8 cellular contexts compared by ENCODE assay signal in the genomic region with DNA sequence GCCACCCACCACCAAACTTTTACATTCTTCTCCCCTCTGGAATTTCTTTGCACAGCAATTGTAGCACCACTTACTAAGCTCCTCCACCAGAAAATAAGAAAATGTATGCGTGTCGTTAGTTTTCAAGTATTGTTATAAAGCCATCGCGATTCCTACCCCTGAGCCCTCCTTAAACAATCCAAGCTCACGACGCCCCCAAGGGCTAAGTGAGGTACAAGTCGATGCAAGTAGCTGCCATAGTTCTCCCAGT. TPM values are rescaled to one million over a fixed set of nuclear protein-coding genes. Genes with fewer than 3 reads are reported as not detected.
DNase-seq lines count a peak whose midpoint lies in the region; ATAC-seq, FAIRE-seq and TF ChIP-seq lines count a peak whose summit lies in the region.

No MANE protein-coding gene starts in this region.

- peak; percentile 5; the same call in 2 of the 3 replicates for ATAC-seq in HepG2

- WGBS in HepG2 (ENCODE audit: low lambda C conversion rate), result under 1% methylated on average over 7 of the region's 7 CpGs
- WGBS in transverse colon (ENCODE audit: low coverage in 1 of 2), 2 donors, result 5 to 13% methylated on average over 4 to 7 of the region's 7 CpGs

- POLR2A ChIA-PET in HepG2 (lab: Yijun Ruan, JAX), result interaction anchor here (1.4 to 7.4 kb wide), 5 partner anchors 14 to 68 kb away, joined by 4 to 98 read pairs (median 8); a partner anchor contains a TSS

- CTCF ChIA-PET in HepG2 (lab: Yijun Ruan, JAX; ENCODE audit: low intra/inter-chr PET ratio, low total read pairs), result interaction anchor here (1.6 to 1.8 kb wide), 2 partner anchors 13 to 55 kb away, joined by 6 read pairs; no protein-coding TSS in a partner anchor

- TF ChIP-seq CTCF in HepG2 (CRISPR knock-in tag; IDR thresholded peaks at IDR 0.05) (peak; percentile 16; the same call in 1 of the 2 replicates), transverse colon (IDR thresholded peaks at IDR 0.05) (peak in 1 of 5 experiments; percentile 20)

- peaks cover 40% of the 10 kb centered on the region for H3K79me2 ChIP-seq in HepG2 (ENCODE audit: insufficient read depth, low read length)

- H3K4me2 ChIP-seq in HepG2 (ENCODE audit: low read depth, low read length), result peak overlapping the region; percentile 81

- H4K20me1 ChIP-seq in HepG2 (ENCODE audit: insufficient read depth, low read length), result no peaks in the 10 kb centered on the region

- TF ChIP-seq EP300 in HepG2 (IDR thresholded peaks at IDR 0.05; ENCODE audit: low read depth in 2 of 2, low read length in 2 of 2) (no peak), HepG2 (CRISPR knock-in tag; IDR thresholded peaks at IDR 0.05; ENCODE audit: borderline replicate concordance) (no peak), transverse colon (IDR thresholded peaks at IDR 0.05; ENCODE audit: low read depth) (no peak)

- H3K9me3 ChIP-seq in HepG2 (ENCODE audit: low read length) (no peaks in the 10 kb centered on the region), transverse colon (no peaks in the 10 kb centered on the region)

- in situ Hi-C loops in HepG2 (cut with HindIII; ENCODE audit: extremely low pct_ligation_motif_present, low pct_unique_long_range_greater_than_20kb), result loop anchor here (5.0 kb wide), 1 partner anchor 41 kb away; a partner anchor contains a TSS
- in situ Hi-C loops in transverse colon (cut with MboI; ENCODE audit: low pct_ligation_motif_present in 1 of 4, low pct_unique_long_range_greater_than_20kb in 1 of 4, low sequenced_read_pairs in 3 of 4), result no loop called here

- no peak for TF ChIP-seq RAD21 in HepG2 (CRISPR knock-in tag; IDR thresholded peaks at IDR 0.05)

- H3K36me3 ChIP-seq in HepG2 (replicated peaks in 1 of 2; ENCODE audit: control insufficient read depth in 1 of 2, insufficient read depth in 2 of 2, low read length in 2 of 2) (no peaks in the 10 kb centered on the region), transverse colon (no peaks in the 10 kb centered on the region)

- TF ChIP-seq POLR2A in HepG2 (IDR thresholded peaks at IDR 0.05; ENCODE audit: insufficient read depth in 1 of 2, low read depth in 2 of 2, low read length in 2 of 2) (no peak), transverse colon (IDR thresholded peaks at IDR 0.05) (no peak)

- BruUV-seq in HepG2 (replicated peaks; lab: Mats Ljungman, UMichigan), result no TSS peak

- H3K27ac ChIP-seq in HepG2 (ENCODE audit: extremely low read length, insufficient read depth, low read length) (peak overlapping the region; percentile 71), transverse colon (peak overlapping the region; percentile 98 to 99 (median 98))

- H3K27me3 ChIP-seq in HepG2 (ENCODE audit: control insufficient read depth in 1 of 2, insufficient read depth in 2 of 2, low read length in 2 of 2) (no peaks in the 10 kb centered on the region), transverse colon (no peaks in the 10 kb centered on the region)

- no peak overlapping the region for H2AFZ ChIP-seq in HepG2 (ENCODE audit: low read length)

- intact Hi-C loops in HepG2 (cut with micrococcal nuclease; ENCODE audit: unreplicated experiment) (loop anchor here (1.0 to 2.0 kb wide), 2 partner anchors 41 to 54 kb away; a partner anchor contains a TSS), transverse colon (cut with DNase I; ENCODE audit: low total_unique reads) (no loop called here)

- peak overlapping the region; percentile 98 for H3K9ac ChIP-seq in HepG2 (ENCODE audit: insufficient read depth, low read depth, low read length)

- DNase-seq in Daoy (ENCODE audit: low read depth) (peak; percentile 54), M059J (ENCODE audit: low read depth) (peak; percentile 66), astrocyte of the hippocampus (ENCODE audit: low read depth, low spot score) (peak; percentile 57), HepG2 (ENCODE audit: low spot score) (no peak), transverse colon (no peak), epidermal melanocyte (ENCODE audit: insufficient read length, low spot score) (no peak), NK-92 (lab: John Stamatoyannopoulos, UW; ENCODE audit: unreplicated experiment) (no peak), AG08396 (ENCODE audit: low spot score) (no peak)

- H3K4me1 ChIP-seq in HepG2 (ENCODE audit: insufficient read depth, low read length), result peaks cover 65% of the 10 kb centered on the region
- H3K4me1 ChIP-seq in transverse colon, result peaks cover 12 to 72% (median 55%) of the 10 kb centered on the region in 4 donors

- H3K4me3 ChIP-seq in HepG2 (replicated peaks in 1 of 3; ENCODE audit: insufficient read depth in 1 of 3, low read depth in 2 of 3, low read length in 3 of 3) (peak overlapping the region; percentile 65 to 87 (median 82)), transverse colon (peak overlapping the region; percentile 82 to 98 (median 88))

- FAIRE-seq in HepG2 (lab: Jason Lieb, UNC), result no peak

RNA-seq across cellular contexts. Expression of a gene that starts 1.3 kb away (rescaled TPM):
- 12.7 and 13.8 TPM in 2 replicates for total RNA-seq in Daoy (2014; rRNA removed; shearing (Covaris generic))
- 6.7 and 10.0 TPM in 2 replicates for total RNA-seq in M059J (2014; rRNA removed; shearing (Covaris generic))
- total RNA-seq in HepG2 (2016; rRNA removed; fragmentation: Illumina TruSeq; extraction: Trizol) (10.1 and 14.1 TPM in 2 replicates), transverse colon (10 to 100 TPM; 46.4 to 72.2 (median 54.6) TPM)
- total RNA-seq in HepG2 (2016; cell fraction: cytosol; rRNA removed; fragmentation: Illumina TruSeq; extraction: Trizol; ENCODE audit: low read depth), result 2.9 and 3.3 TPM in 2 replicates
- total RNA-seq in HepG2 (2016; cell fraction: insoluble cytoplasmic fraction; rRNA removed; fragmentation: Illumina TruSeq; extraction: Trizol), result 9.8 and 14.0 TPM in 2 replicates
- total RNA-seq in HepG2 (2016; cell fraction: membrane; rRNA removed; fragmentation: Illumina TruSeq; extraction: Trizol), result 10.0 and 10.9 TPM in 2 replicates
- total RNA-seq in HepG2 (2016; cell fraction: nucleus; rRNA removed; fragmentation: Illumina TruSeq; extraction: Trizol), result 8.0 and 9.6 TPM in 2 replicates
- 6.3 and 7.2 TPM in 2 replicates for polyA plus RNA-seq in HepG2 (2011; rRNA removed)
- 6.8 and 7.1 TPM in 2 replicates for polyA plus RNA-seq in HepG2 (2011; cell fraction: cytosol; rRNA removed)
- polyA plus RNA-seq in HepG2 (2011; cell fraction: nucleus; rRNA removed), result 4.3 and 4.5 TPM in 2 replicates
- 7.3 TPM in 2 replicates for polyA plus RNA-seq in HepG2 (2012)
- polyA plus RNA-seq in HepG2 (2016; cell fraction: cytosol; fragmentation: Illumina TruSeq; extraction: Trizol; ENCODE audit: low read depth), result 2.3 and 2.6 TPM in 2 replicates
- 10.6 and 11.0 TPM in 2 replicates for polyA plus RNA-seq in HepG2 (2016; cell fraction: insoluble cytoplasmic fraction; fragmentation: Illumina TruSeq; extraction: Trizol; ENCODE audit: low read depth)
- 5.8 TPM in 2 replicates for polyA plus RNA-seq in HepG2 (2016; cell fraction: membrane; fragmentation: Illumina TruSeq; extraction: Trizol; ENCODE audit: low read depth)
- polyA plus RNA-seq in HepG2 (2016; cell fraction: nucleus; fragmentation: Illumina TruSeq; extraction: Trizol; ENCODE audit: insufficient read depth, low read depth), result 6.0 and 9.1 TPM in 2 replicates
- 7.4 and 20.0 TPM in 2 replicates for polyA minus RNA-seq in HepG2 (2011; rRNA and poly(A)+ RNA removed; ENCODE audit: low replicate concordance)
- polyA minus RNA-seq in HepG2 (2011; cell fraction: cytosol; rRNA and poly(A)+ RNA removed), result 5.0 and 6.0 TPM in 2 replicates
- polyA minus RNA-seq in HepG2 (2011; cell fraction: nucleus; rRNA and poly(A)+ RNA removed), result 6.0 and 11.5 TPM in 2 replicates

RNA-seq across cellular contexts. Expression of a gene that starts 14.2 kb away (rescaled TPM):
- 1.3 and 2.2 TPM in 2 replicates for total RNA-seq in Daoy (2014; rRNA removed; shearing (Covaris generic))
- total RNA-seq in M059J (2014; rRNA removed; shearing (Covaris generic)), result 1.1 and 2.9 TPM in 2 replicates
- total RNA-seq in HepG2 (2016; rRNA removed; fragmentation: Illumina TruSeq; extraction: Trizol) (1.3 and 2.3 TPM in 2 replicates), transverse colon (10 to 100 TPM in 2 of 4 donors, 1 to 10 TPM in 2; 5.8 to 15.7 (median 10.3) TPM)
- 0.53 and 0.71 TPM in 2 replicates for total RNA-seq in HepG2 (2016; cell fraction: cytosol; rRNA removed; fragmentation: Illumina TruSeq; extraction: Trizol; ENCODE audit: low read depth)
- total RNA-seq in HepG2 (2016; cell fraction: insoluble cytoplasmic fraction; rRNA removed; fragmentation: Illumina TruSeq; extraction: Trizol), result 1.4 and 2.4 TPM in 2 replicates
- total RNA-seq in HepG2 (2016; cell fraction: membrane; rRNA removed; fragmentation: Illumina TruSeq; extraction: Trizol), result 1.2 and 1.3 TPM in 2 replicates
- total RNA-seq in HepG2 (2016; cell fraction: nucleus; rRNA removed; fragmentation: Illumina TruSeq; extraction: Trizol), result 2.1 and 2.5 TPM in 2 replicates
- 1.7 TPM in 2 replicates for polyA plus RNA-seq in HepG2 (2011; rRNA removed)
- polyA plus RNA-seq in HepG2 (2011; cell fraction: cytosol; rRNA removed), result 1.2 and 1.6 TPM in 2 replicates
- 1.4 and 1.8 TPM in 2 replicates for polyA plus RNA-seq in HepG2 (2011; cell fraction: nucleus; rRNA removed)
- 1.6 TPM in 2 replicates for polyA plus RNA-seq in HepG2 (2012)
- polyA plus RNA-seq in HepG2 (2016; cell fraction: cytosol; fragmentation: Illumina TruSeq; extraction: Trizol; ENCODE audit: low read depth), result 0.20 and 0.28 TPM in 2 replicates
- 1.5 and 2.1 TPM in 2 replicates for polyA plus RNA-seq in HepG2 (2016; cell fraction: insoluble cytoplasmic fraction; fragmentation: Illumina TruSeq; extraction: Trizol; ENCODE audit: low read depth)
- polyA plus RNA-seq in HepG2 (2016; cell fraction: membrane; fragmentation: Illumina TruSeq; extraction: Trizol; ENCODE audit: low read depth), result 0.54 and 0.77 TPM in 2 replicates
- polyA plus RNA-seq in HepG2 (2016; cell fraction: nucleus; fragmentation: Illumina TruSeq; extraction: Trizol; ENCODE audit: insufficient read depth, low read depth), result 0.97 and 2.2 TPM in 2 replicates
- 1.8 and 4.0 TPM in 2 replicates for polyA minus RNA-seq in HepG2 (2011; rRNA and poly(A)+ RNA removed; ENCODE audit: low replicate concordance)
- 2.5 and 2.7 TPM in 2 replicates for polyA minus RNA-seq in HepG2 (2011; cell fraction: cytosol; rRNA and poly(A)+ RNA removed)
- polyA minus RNA-seq in HepG2 (2011; cell fraction: nucleus; rRNA and poly(A)+ RNA removed), result 4.5 and 7.1 TPM in 2 replicates

RNA-seq across cellular contexts. Expression of a gene that starts 40.8 kb away (rescaled TPM):
- total RNA-seq in Daoy (2014; rRNA removed; shearing (Covaris generic)), result 9.8 and 11.4 TPM in 2 replicates
- 12.4 and 12.7 TPM in 2 replicates for total RNA-seq in M059J (2014; rRNA removed; shearing (Covaris generic))
- total RNA-seq in HepG2 (2016; rRNA removed; fragmentation: Illumina TruSeq; extraction: Trizol) (10.0 and 15.6 TPM in 2 replicates), transverse colon (1 to 10 TPM; 4.5 to 8.4 (median 7.4) TPM)
- 2.8 and 5.8 TPM in 2 replicates for total RNA-seq in HepG2 (2016; cell fraction: cytosol; rRNA removed; fragmentation: Illumina TruSeq; extraction: Trizol; ENCODE audit: low read depth)
- 9.8 and 13.9 TPM in 2 replicates for total RNA-seq in HepG2 (2016; cell fraction: insoluble cytoplasmic fraction; rRNA removed; fragmentation: Illumina TruSeq; extraction: Trizol)
- total RNA-seq in HepG2 (2016; cell fraction: membrane; rRNA removed; fragmentation: Illumina TruSeq; extraction: Trizol), result 3.2 and 4.3 TPM in 2 replicates
- total RNA-seq in HepG2 (2016; cell fraction: nucleus; rRNA removed; fragmentation: Illumina TruSeq; extraction: Trizol), result 7.9 and 8.8 TPM in 2 replicates
- polyA plus RNA-seq in HepG2 (2011; rRNA removed), result 4.3 and 7.6 TPM in 2 replicates
- 4.0 and 4.3 TPM in 2 replicates for polyA plus RNA-seq in HepG2 (2011; cell fraction: cytosol; rRNA removed)
- polyA plus RNA-seq in HepG2 (2011; cell fraction: nucleus; rRNA removed), result 5.0 and 5.6 TPM in 2 replicates
- polyA plus RNA-seq in HepG2 (2012), result 3.6 and 5.3 TPM in 2 replicates
- polyA plus RNA-seq in HepG2 (2016; cell fraction: cytosol; fragmentation: Illumina TruSeq; extraction: Trizol; ENCODE audit: low read depth), result 0.28 and 0.32 TPM in 2 replicates
- polyA plus RNA-seq in HepG2 (2016; cell fraction: insoluble cytoplasmic fraction; fragmentation: Illumina TruSeq; extraction: Trizol; ENCODE audit: low read depth), result 9.9 and 10.1 TPM in 2 replicates
- polyA plus RNA-seq in HepG2 (2016; cell fraction: membrane; fragmentation: Illumina TruSeq; extraction: Trizol; ENCODE audit: low read depth), result 0.65 and 0.99 TPM in 2 replicates
- polyA plus RNA-seq in HepG2 (2016; cell fraction: nucleus; fragmentation: Illumina TruSeq; extraction: Trizol; ENCODE audit: insufficient read depth, low read depth), result 9.3 and 11.2 TPM in 2 replicates
- 4.6 and 10.2 TPM in 2 replicates for polyA minus RNA-seq in HepG2 (2011; rRNA and poly(A)+ RNA removed; ENCODE audit: low replicate concordance)
- polyA minus RNA-seq in HepG2 (2011; cell fraction: cytosol; rRNA and poly(A)+ RNA removed), result 4.4 and 6.0 TPM in 2 replicates
- 6.2 and 6.3 TPM in 2 replicates for polyA minus RNA-seq in HepG2 (2011; cell fraction: nucleus; rRNA and poly(A)+ RNA removed)

Comparison
In these comparisons a context has a peak if more than half of its experiments do, and no peak if none do; other contexts are left out.
1. DNase-seq: peak in Daoy (single experiment), M059J (single experiment) and astrocyte of the hippocampus (single experiment); none in HepG2 (single experiment), transverse colon (single experiment), epidermal melanocyte (single experiment), NK-92 (single experiment) and AG08396 (single experiment).